9 cellular contexts compared by ENCODE assay signal in genomic region chr17:27489045-27489715, GRCh38. TPM values are rescaled to one million over a fixed set of nuclear protein-coding genes. Genes with fewer than 3 reads are reported as not detected.
DNase-seq lines count a peak whose midpoint lies in the region; ATAC-seq and TF ChIP-seq lines count a peak whose summit lies in the region.
"Had no signal": no experiment of that assay in that cellular context is flagged by ENCODE, and none has a peak within 500 bp of the region (broad histone marks: within the 10 kb centered on the region; RNA-seq: fewer than 3 reads in every experiment).

No MANE protein-coding gene starts in this region.

- no peak overlapping the region for H3K4me3 ChIP-seq in mucosa of descending colon

- H3K27ac Mint-ChIP-seq in dendritic cell treated with granulocyte-macrophage colony-stimulating factor and Interleukin-4, amounts not matched to agents 40 ng/mL and 50 ng/mL, for 4 days: peak overlapping the region; percentile 77

- no peaks in the 10 kb centered on the region for H3K9me3 ChIP-seq in mucosa of descending colon

- peak; percentile 69 for DNase-seq in A172 (ENCODE audit: low spot score)
- peak; percentile 52 for DNase-seq in LoVo (ENCODE audit: low spot score)
- peak; percentile 53 to 81 (median 57) for DNase-seq in mucosa of descending colon
- no peak for DNase-seq in activated CD4-positive, alpha-beta T cell treated with anti-CD3 and anti-CD28 coated beads, Interleukin-2, amount 50 U/mL, for 48 hours
- DNase-seq in T-helper 9 cell: no peak
- DNase-seq in foreskin melanocyte: no peak
- DNase-seq: activated gamma-delta T cell had no signal

- H3K9me3 Mint-ChIP-seq in dendritic cell treated with granulocyte-macrophage colony-stimulating factor and Interleukin-4, amounts not matched to agents 40 ng/mL and 50 ng/mL, for 4 days: no peaks in the 10 kb centered on the region

- ATAC-seq in mucosa of descending colon: peak; percentile 76
- no peak for ATAC-seq in HG03280 (IDR thresholded peaks at IDR 0.05; ENCODE audit: unreplicated experiment)

- H3K4me1 ChIP-seq in mucosa of descending colon (ENCODE audit: low read depth): peaks cover 6% of the 10 kb centered on the region

- H3K27me3 Mint-ChIP-seq in dendritic cell treated with granulocyte-macrophage colony-stimulating factor and Interleukin-4, amounts not matched to agents 40 ng/mL and 50 ng/mL, for 4 days: no peaks in the 10 kb centered on the region

- H3K4me1 Mint-ChIP-seq in dendritic cell treated with granulocyte-macrophage colony-stimulating factor and Interleukin-4, amounts not matched to agents 40 ng/mL and 50 ng/mL, for 4 days (ENCODE audit: low read depth): peaks cover 86% of the 10 kb centered on the region

- H3K36me3 ChIP-seq in mucosa of descending colon (ENCODE audit: low read depth): no peaks in the 10 kb centered on the region

- no peak overlapping the region for H3K4me3 Mint-ChIP-seq in dendritic cell treated with granulocyte-macrophage colony-stimulating factor and Interleukin-4, amounts not matched to agents 40 ng/mL and 50 ng/mL, for 4 days

- no peak for TF ChIP-seq CTCF in mucosa of descending colon (IDR thresholded peaks at IDR 0.05)

- intact Hi-C loops in dendritic cell treated with granulocyte-macrophage colony-stimulating factor and Interleukin-4, amounts not matched to agents 40 ng/mL and 50 ng/mL, for 4 days (cut with micrococcal nuclease): no loop called here
- intact Hi-C loops in mucosa of descending colon (cut with DNase I, micrococcal nuclease): no loop called here

- no peaks in the 10 kb centered on the region for H3K36me3 Mint-ChIP-seq in dendritic cell treated with granulocyte-macrophage colony-stimulating factor and Interleukin-4, amounts not matched to agents 40 ng/mL and 50 ng/mL, for 4 days (ENCODE audit: low read depth)

RNA-seq across cellular contexts. Expression of gene KSR1, which starts 32.9 kb away (rescaled TPM):
- total RNA-seq in A172 (2014; rRNA removed; shearing (Covaris generic)): 1.7 and 2.9 TPM in 2 replicates
- total RNA-seq in mucosa of descending colon: 10 to 100 TPM; 20.5 to 50.4 (median 21.3) TPM

Comparison
In these comparisons a context has a peak if more than half of its experiments do, and no peak if none do; other contexts are left out.
1. DNase-seq: peak in A172 (single experiment), LoVo (single experiment) and mucosa of descending colon (3 of 3); none in activated CD4-positive, alpha-beta T cell treated with anti-CD3 and anti-CD28 coated beads, Interleukin-2, amount 50 U/mL, for 48 hours (0 of 2), T-helper 9 cell (single experiment) and foreskin melanocyte (single experiment).